In the genomic region with DNA sequence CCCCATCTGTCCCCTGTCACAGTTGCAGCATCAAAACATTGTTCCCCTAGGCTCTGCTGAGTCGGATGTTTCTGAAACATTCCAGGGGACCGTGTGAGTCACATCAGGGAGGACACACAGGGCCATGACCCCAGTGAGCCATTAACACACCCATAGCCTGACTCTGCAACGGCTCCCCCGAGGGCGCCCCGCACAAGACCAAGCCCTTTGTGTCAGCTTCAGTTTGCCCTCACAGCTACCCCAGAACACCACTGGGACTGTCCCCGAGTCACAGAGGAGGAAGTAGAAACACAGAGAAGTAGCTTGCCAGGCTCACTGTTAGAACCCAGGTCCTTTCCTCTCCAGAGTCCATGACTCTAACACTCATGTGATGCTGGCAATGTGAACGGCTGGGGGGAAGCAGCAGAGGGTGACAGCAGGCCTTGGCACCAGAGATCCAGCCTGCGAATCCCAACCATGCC, we compare ENCODE assay signal across 10 cellular contexts.
A peak's percentile ranks its signal among the peaks of the same experiment; 100 is the strongest.
DNase-seq lines count a peak whose midpoint lies in the region; ATAC-seq, FAIRE-seq and TF ChIP-seq lines count a peak whose summit lies in the region.
"Had no signal": no experiment of that assay in that cellular context is flagged by ENCODE, and none has a peak within 500 bp of the region (broad histone marks: within the 10 kb centered on the region; RNA-seq: fewer than 3 reads in every experiment).

No MANE protein-coding gene starts in this region.

- H3K79me2 ChIP-seq in H1 (ENCODE audit: control insufficient read depth in 1 of 2, insufficient read depth in 2 of 2, low read length in 2 of 2): no peaks in the 10 kb centered on the region

- H3K9me3 ChIP-seq in H1 (ENCODE audit: insufficient read depth in 2 of 2, low read depth in 1 of 2, low read length in 1 of 2): no peaks in the 10 kb centered on the region
- H3K9me3 ChIP-seq in MG63: no peaks in the 10 kb centered on the region

- peaks cover 64% of the 10 kb centered on the region for H3K4me1 Mint-ChIP-seq in neural crest cell

- H3K4me1 ChIP-seq in H1 (replicated peaks in 1 of 4; ENCODE audit: control insufficient read depth in 3 of 4, insufficient read depth in 4 of 4, low read length in 3 of 4): no peaks in the 10 kb centered on the region

- H4K20me1 ChIP-seq in H1 (replicated peaks in 1 of 2; ENCODE audit: control insufficient read depth in 1 of 2, insufficient read depth in 2 of 2, low read length in 2 of 2): no peaks in the 10 kb centered on the region

- H3K23ac ChIP-seq in H1 (ENCODE audit: insufficient read length): no peak overlapping the region

- H3K36me3 ChIP-seq in H1 (ENCODE audit: control insufficient read depth in 2 of 4, insufficient read depth in 4 of 4, low read length in 3 of 4) (no peaks in the 10 kb centered on the region; a peak in 1 of 8 replicates), MG63 (no peaks in the 10 kb centered on the region)

- no peak overlapping the region for H2BK15ac ChIP-seq in H1 (ENCODE audit: low read length)

- H3K27me3 Mint-ChIP-seq in neural crest cell (ENCODE audit: low read depth): peaks cover 69% of the 10 kb centered on the region

- H3K36me3 Mint-ChIP-seq in neural crest cell (ENCODE audit: low read depth): peaks cover 5% of the 10 kb centered on the region
- H3K36me3 Mint-ChIP-seq: brain had no signal

- peak overlapping the region; percentile 94 for H3K27ac Mint-ChIP-seq in neural crest cell (ENCODE audit: unreplicated experiment)

- H2AK5ac ChIP-seq in H1 (ENCODE audit: low read depth, low read length): no peak overlapping the region

- H3K4me2 ChIP-seq in H1 (ENCODE audit: insufficient read depth in 1 of 2, low read depth in 2 of 2, low read length in 2 of 2): no peak overlapping the region

- POLR2A ChIA-PET in H1 (lab: Charles Lee; ENCODE audit: partially characterized antibody): no interaction called here

- TF ChIP-seq POLR2A in H1 (IDR thresholded peaks at IDR 0.05; ENCODE audit: control extremely low read depth in 1 of 2, low read depth in 2 of 2, low read length in 2 of 2): no peak

- DNase-seq in COLO829 (ENCODE audit: low spot score) (peak; percentile 16), HK-2 (ENCODE audit: unreplicated experiment) (peak; percentile 75), H1 (ENCODE audit: low read depth in 1 of 2, low spot score in 2 of 2) (no peak), neural crest cell (ENCODE audit: low read depth, low spot score) (peak; percentile 43), MG63 (no peak), NCI-H2107 (lab: John Stamatoyannopoulos, UW) (no peak)

- H2BK20ac ChIP-seq in H1 (ENCODE audit: low read length): no peak overlapping the region

- no peak overlapping the region for H3K9ac ChIP-seq in H1 (replicated peaks in 1 of 4; ENCODE audit: extremely low read depth in 1 of 4, low read depth in 3 of 4, low read length in 3 of 4)

- H2BK12ac ChIP-seq in H1 (ENCODE audit: low read depth, low read length): 0 out of 2 replicates have a peak overlapping the region, but pooled peaks have one; percentile 7

- WGBS in H1 (ENCODE audit: extremely low coverage in 1 of 2, insufficient coverage in 1 of 2, insufficient read length in 1 of 2, insufficient replicate concordance in 2 of 2, low coverage in 1 of 2, low lambda C conversion rate in 2 of 2, missing lambda C conversion rate in 1 of 2), 2 experiments: 90% methylated on average over 9 of the region's 9 CpGs; no CpG with 5 or more reads in 1 of the 2 experiments

- H3K23me2 ChIP-seq in H1 (ENCODE audit: low read depth, low read length): no peaks in the 10 kb centered on the region

- no peak overlapping the region for H4K91ac ChIP-seq in H1 (replicated peaks; ENCODE audit: insufficient read length, low read length)

- H3K27ac ChIP-seq in H1 (ENCODE audit: low read depth, low read length): no peak overlapping the region

- no peak overlapping the region for H3K18ac ChIP-seq in H1 (ENCODE audit: extremely low read depth, low read length)

- no peak for TF ChIP-seq RAD21 in H1 (IDR thresholded peaks at IDR 0.05 in 1 of 2, conservative IDR thresholded peaks at IDR 0.05 in 1 of 2; ENCODE audit: low read depth in 2 of 2, low read length in 2 of 2)

- peaks cover 13% of the 10 kb centered on the region for H3K9me3 Mint-ChIP-seq in neural crest cell

- no peak overlapping the region for H2AFZ ChIP-seq in H1 (ENCODE audit: low read length)

- TF ChIP-seq EP300 in H1 (IDR thresholded peaks at IDR 0.05; ENCODE audit: borderline replicate concordance in 1 of 2, low read depth in 2 of 2, low read length in 2 of 2): no peak

- H3K4ac ChIP-seq in H1 (replicated peaks; ENCODE audit: insufficient read length, low read depth, low read length): no peak overlapping the region

- H3K4me3 Mint-ChIP-seq in neural crest cell: peak overlapping the region; percentile 36
- H3K4me3 Mint-ChIP-seq: brain had no signal

- no peak overlapping the region for H2BK5ac ChIP-seq in H1 (ENCODE audit: low read depth, low read length)

- TF ChIP-seq CTCF in H1 (IDR thresholded peaks at IDR 0.05; ENCODE audit: control extremely low read depth in 1 of 3, insufficient read depth in 1 of 3, low read depth in 1 of 3, low read length in 3 of 3): no peak
- no peak for TF ChIP-seq CTCF in neural crest cell (conservative IDR thresholded peaks at IDR 0.05)

- no peak overlapping the region for H4K8ac ChIP-seq in H1 (ENCODE audit: extremely low read depth, insufficient read depth, low read length)

- FAIRE-seq in H1 (lab: Jason Lieb, UNC): no peak
- FAIRE-seq: G401.6 had no signal

- H3K79me1 ChIP-seq in H1 (ENCODE audit: low read depth, low read length): no peaks in the 10 kb centered on the region

- H4K5ac ChIP-seq in H1 (ENCODE audit: insufficient read length, low read depth, low read length): no peak overlapping the region

- no peak overlapping the region for H3K14ac ChIP-seq in H1 (ENCODE audit: insufficient read length)

- no peaks in the 10 kb centered on the region; a peak in 1 of 7 replicates for H3K27me3 ChIP-seq in H1 (replicated peaks in 1 of 4; ENCODE audit: control insufficient read depth in 3 of 4, extremely low read depth in 1 of 4, insufficient read depth in 3 of 4, low read length in 3 of 4)
- H3K27me3 ChIP-seq in MG63: no peaks in the 10 kb centered on the region

- no peak for ATAC-seq in HG03521 (IDR thresholded peaks at IDR 0.05; ENCODE audit: unreplicated experiment)
- ATAC-seq in HG03460 (IDR thresholded peaks at IDR 0.05; ENCODE audit: unreplicated experiment): no peak

- H3K4me3 ChIP-seq in H1 (ENCODE audit: extremely low read depth in 1 of 4, insufficient read depth in 2 of 4, low read depth in 3 of 4, low read length in 4 of 4) (no peak overlapping the region), MG63 (no peak overlapping the region)

- no peak overlapping the region for H2BK120ac ChIP-seq in H1 (replicated peaks; ENCODE audit: low read depth, low read length)

- CTCF ChIA-PET in H1 (lab: Charles Lee; ENCODE audit: partially characterized antibody): interaction anchor here (0.6 to 1.6 kb wide), 2 partner anchors 14 to 168 kb away, joined by 3 read pairs; no protein-coding TSS in a partner anchor

- no peak overlapping the region for H3K56ac ChIP-seq in H1 (replicated peaks; ENCODE audit: insufficient read length, low read depth, low read length)

TF ChIP-seq in H1, 55 proteins besides CTCF, POLR2A, EP300 and RAD21:
- TF ChIP-seq RNF2 (IDR thresholded peaks at IDR 0.05; ENCODE audit: borderline replicate concordance, low read depth, low read length, missing control alignments, poor library complexity, severe bottlenecking) (no peak), NRF1 (IDR thresholded peaks at IDR 0.05; ENCODE audit: low read depth, low read length) (no peak), MAFK (IDR thresholded peaks at IDR 0.05; ENCODE audit: low read depth, low read length) (peak; percentile 3; the same call in 1 of the 2 replicates), SIX5 (IDR thresholded peaks at IDR 0.05; ENCODE audit: low read depth, low read length) (no peak), TAF1 (IDR thresholded peaks at IDR 0.05; ENCODE audit: low read depth, low read length) (no peak), GTF2F1 (IDR thresholded peaks at IDR 0.05; ENCODE audit: borderline replicate concordance, low read depth, low read length) (no peak), SP4 (IDR thresholded peaks at IDR 0.05; ENCODE audit: low read length) (no peak), TEAD4 (IDR thresholded peaks at IDR 0.05; ENCODE audit: low read depth, low read length) (0 out of 2 replicates have a peak, but pooled peaks have one; percentile 9), CHD1 (IDR thresholded peaks at IDR 0.05; ENCODE audit: low read depth, low read length) (no peak), SAP30 (IDR thresholded peaks at IDR 0.05; ENCODE audit: insufficient read depth, insufficient replicate concordance, low read length) (no peak)
TF ChIP-seq in H1: peak in this region for 2.

Comparison
In these comparisons a context has a peak if more than half of its experiments do, and no peak if none do; other contexts are left out.
1. DNase-seq: peak in COLO829 (single experiment), HK-2 (single experiment) and neural crest cell (single experiment); none in H1 (0 of 2), MG63 (single experiment) and NCI-H2107 (single experiment).